Comparison of ENCODE assay signal across 8 cellular contexts in the genomic region with DNA sequence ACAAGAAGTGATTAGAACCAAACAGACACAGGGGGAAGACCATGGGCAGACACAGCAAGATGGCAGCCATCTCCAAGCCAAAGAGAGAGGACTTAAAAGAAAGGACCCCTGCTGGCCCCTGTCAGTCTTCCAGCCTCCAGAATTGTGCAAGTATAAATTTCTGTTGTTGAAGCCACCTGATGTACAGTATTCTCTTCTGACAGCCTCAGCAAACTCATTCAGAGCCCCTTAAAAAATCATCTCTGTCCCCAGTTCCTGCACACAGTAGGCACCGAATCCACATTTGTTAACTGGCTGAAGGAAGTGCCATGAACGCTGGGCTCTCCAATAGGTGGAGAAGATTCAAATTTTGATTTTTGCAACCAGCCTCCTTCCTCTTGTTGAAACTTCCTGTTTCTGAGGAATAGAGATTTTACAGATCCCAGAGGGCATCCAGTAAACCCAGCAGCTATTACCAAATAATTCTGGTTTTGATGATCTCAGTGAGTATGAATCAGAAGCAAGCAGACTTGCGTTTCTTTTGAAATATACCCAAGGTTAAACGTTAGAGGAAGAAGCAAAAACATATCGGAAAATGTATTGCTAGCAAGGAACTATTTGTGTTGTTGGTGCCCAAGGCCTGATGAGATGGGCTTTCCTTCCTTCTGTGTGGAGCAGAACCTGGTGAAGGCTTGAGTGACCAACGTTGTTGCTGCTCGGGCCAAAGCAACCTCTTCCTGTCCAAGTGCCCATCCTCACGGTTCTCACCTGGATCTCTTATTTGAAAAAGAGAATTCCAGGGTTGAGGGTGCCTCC. TPM values are rescaled to one million over a fixed set of nuclear protein-coding genes. Genes with fewer than 3 reads are reported as not detected.
A peak's percentile ranks its signal among the peaks of the same experiment; 100 is the strongest.
DNase-seq lines count a peak whose midpoint lies in the region; ATAC-seq lines count a peak whose summit lies in the region.
"Had no signal": no experiment of that assay in that cellular context is flagged by ENCODE, and none has a peak within 500 bp of the region (broad histone marks: within the 10 kb centered on the region; RNA-seq: fewer than 3 reads in every experiment).

No MANE protein-coding gene starts in this region.

- 17 to 21% methylated on average over 8 of the region's 8 CpGs for WGBS in GM23248 (ENCODE audit: low coverage in 1 of 2, low lambda C conversion rate in 2 of 2, missing lambda C conversion rate in 2 of 2), 2 experiments

- no peaks in the 10 kb centered on the region for H3K9me2 ChIP-seq in GM23248 (ENCODE audit: insufficient read depth)

- ATAC-seq in esophagus mucosa: peak; percentile 42
- ATAC-seq in GM18909 (IDR thresholded peaks at IDR 0.05; ENCODE audit: poor library complexity, unreplicated experiment): no peak
- no peak for ATAC-seq in HG03469 (IDR thresholded peaks at IDR 0.05; ENCODE audit: unreplicated experiment)

- H3K36me3 ChIP-seq in GM23248 (ENCODE audit: low read depth): no peaks in the 10 kb centered on the region
- H3K36me3 ChIP-seq: ascending aorta had no signal

- H2AFZ ChIP-seq in GM23248: peak overlapping the region; percentile 61; the same call in 1 of the 2 replicates

- H3F3A ChIP-seq in GM23248 (ENCODE audit: insufficient read depth): peaks cover 47% of the 10 kb centered on the region

- H3K27ac ChIP-seq in GM23248: peak overlapping the region; percentile 89

- H3K9me3 ChIP-seq in GM23248 (ENCODE audit: low read depth): no peaks in the 10 kb centered on the region
- H3K9me3 ChIP-seq: ascending aorta had no signal

- H3K79me2 ChIP-seq in GM23248 (ENCODE audit: insufficient read depth): no peaks in the 10 kb centered on the region

- H3K27me3 ChIP-seq in GM23248 (replicated peaks; ENCODE audit: insufficient read depth): no peaks in the 10 kb centered on the region
- H3K27me3 ChIP-seq: ascending aorta had no signal

- H3K4me1 ChIP-seq in GM23248 (ENCODE audit: insufficient read depth): peaks cover 52% of the 10 kb centered on the region
- H3K4me1 ChIP-seq: ascending aorta had no signal

- H3K4me3 ChIP-seq in GM23248: 0 out of 2 replicates have a peak overlapping the region, but pooled peaks have one; percentile 2
- H3K4me3 ChIP-seq: ascending aorta had no signal

- H3K4me2 ChIP-seq in GM23248 (ENCODE audit: unreplicated experiment): peak overlapping the region; percentile 48

- DNase-seq in GM23248 (peak; percentile 92), RKO (ENCODE audit: low spot score) (peak; percentile 10), renal cortical epithelial cell (ENCODE audit: low read depth) (peak; percentile 70), NCI-H526 treated with DMSO at 0.1 percent for 48 hours (lab: John Stamatoyannopoulos, UW) (no peak)

- peak overlapping the region; percentile 56 for H3K9ac ChIP-seq in GM23248

- no peaks in the 10 kb centered on the region for H4K20me1 ChIP-seq in GM23248 (ENCODE audit: insufficient read depth)

- in situ Hi-C loops in GM23248 (cut with MboI): no loop called here

RNA-seq across cellular contexts. Expression of gene PLB1, which starts 47.7 kb away (rescaled TPM):
- total RNA-seq in GM23248 (2014; rRNA removed; shearing (Covaris generic)): 0.11 and 0.38 TPM in 2 replicates
- polyA plus RNA-seq in GM23248 (2016; fragmentation: Nextera tagmentation; extraction: Ambion mirVana): 0.25 and 0.44 TPM in 2 replicates
- total RNA-seq in esophagus mucosa: 1.6 TPM
- 1.2 and 2.1 TPM in 2 replicates for total RNA-seq in renal cortical epithelial cell

RNA-seq across cellular contexts. Expression of gene FOSL2, which starts 55.5 kb away (rescaled TPM):
- total RNA-seq in GM23248 (2014; rRNA removed; shearing (Covaris generic)): 78.0 and 83.5 TPM in 2 replicates
- 42.4 and 45.0 TPM in 2 replicates for polyA plus RNA-seq in GM23248 (2016; fragmentation: Nextera tagmentation; extraction: Ambion mirVana)
- 166 TPM for total RNA-seq in esophagus mucosa
- total RNA-seq in renal cortical epithelial cell: 128 and 349 TPM in 2 replicates
